In genomic region chr10:88493676-88494483, GRCh38 we compare ENCODE assay signal across 15 cellular contexts.
A peak's percentile ranks its signal among the peaks of the same experiment; 100 is the strongest.
DNase-seq lines count a peak whose midpoint lies in the region; ATAC-seq lines count a peak whose summit lies in the region.
"Had no signal": no experiment of that assay in that cellular context is flagged by ENCODE, and none has a peak within 500 bp of the region (broad histone marks: within the 10 kb centered on the region; RNA-seq: fewer than 3 reads in every experiment).

No MANE protein-coding gene starts in this region.

- DNase-seq in GM23248 (peak; percentile 39), adipocyte (ENCODE audit: low read depth) (peak; percentile 75), iris pigment epithelial cell (ENCODE audit: low read depth) (peak; percentile 82), globus pallidus (ENCODE audit: low spot score) (no peak)
- DNase-seq: activated CD4-positive, alpha-beta T cell treated with anti-CD3 and anti-CD28 coated beads, Interleukin-2, amount 50 U/mL, for 1 hour; anterior cingulate cortex; DMS 273 treated with DMSO at 0.1 percent for 48 hours; effector memory CD4-positive, alpha-beta T cell; PC-3; T-helper 17 cell had no signal

- H2AFZ ChIP-seq in ACC112 (ENCODE audit: low read length, unreplicated experiment) (peak overlapping the region; percentile 59), GM23248 (no peak overlapping the region; the same call in 1 of the 2 replicates)

- H3K79me2 ChIP-seq in ACC112 (ENCODE audit: control insufficient read depth, insufficient read depth, low read length, unreplicated experiment) (no peaks in the 10 kb centered on the region), GM23248 (ENCODE audit: insufficient read depth) (no peaks in the 10 kb centered on the region)

- H4K20me1 ChIP-seq in GM23248 (ENCODE audit: insufficient read depth) = no peaks in the 10 kb centered on the region

- in situ Hi-C loops in GM23248 (cut with MboI) = no loop called here

- H3K27me3 ChIP-seq in ACC112 (ENCODE audit: insufficient read depth, low read length) (no peaks in the 10 kb centered on the region), GM23248 (replicated peaks; ENCODE audit: insufficient read depth) (no peaks in the 10 kb centered on the region), adipocyte (replicated peaks; ENCODE audit: control insufficient read depth, insufficient read depth, low read length) (no peaks in the 10 kb centered on the region)

- H3K36me3 ChIP-seq in ACC112 (ENCODE audit: insufficient read depth, low read length) = no peaks in the 10 kb centered on the region
- H3K36me3 ChIP-seq in GM23248 (ENCODE audit: low read depth) = no peaks in the 10 kb centered on the region
- H3K36me3 ChIP-seq in adipocyte (ENCODE audit: control insufficient read depth, insufficient read depth, low read length, severe bottlenecking) = no peaks in the 10 kb centered on the region

- H3K9ac ChIP-seq in GM23248 (no peak overlapping the region), adipocyte (ENCODE audit: low read length) (no peak overlapping the region)

- H3K9me3 ChIP-seq in GM23248 (ENCODE audit: low read depth) (no peaks in the 10 kb centered on the region), adipocyte (ENCODE audit: control insufficient read depth, low read length) (no peaks in the 10 kb centered on the region)

- H3K27ac ChIP-seq in ACC112 (ENCODE audit: low read depth, low read length) (0 out of 2 replicates have a peak overlapping the region, but pooled peaks have one; percentile 15), GM23248 (no peak overlapping the region)

- peaks cover 13% of the 10 kb centered on the region; the same call in 1 of the 2 replicates for H3F3A ChIP-seq in GM23248 (ENCODE audit: insufficient read depth)

- 58 to 61% methylated on average over 3 of the region's 3 CpGs for WGBS in GM23248 (ENCODE audit: low coverage in 1 of 2, low lambda C conversion rate in 2 of 2, missing lambda C conversion rate in 2 of 2), 2 experiments

- H3K4me3 ChIP-seq in ACC112 (ENCODE audit: low read depth, low read length) = no peak overlapping the region
- H3K4me3 ChIP-seq in GM23248 = no peak overlapping the region
- peak overlapping the region; percentile 8 for H3K4me3 ChIP-seq in adipocyte (ENCODE audit: low read length)
- H3K4me3 ChIP-seq: lung had no signal

- ATAC-seq in GM18861 (IDR thresholded peaks at IDR 0.05; ENCODE audit: unreplicated experiment) (no peak), GM19395 (IDR thresholded peaks at IDR 0.05; ENCODE audit: unreplicated experiment) (no peak), GM21381 (IDR thresholded peaks at IDR 0.05; ENCODE audit: unreplicated experiment) (no peak)
- ATAC-seq: PC-3, T-helper 17 cell had no signal

- no peak overlapping the region for H3K4me2 ChIP-seq in GM23248 (ENCODE audit: unreplicated experiment)

- H3K4me1 ChIP-seq in ACC112 (ENCODE audit: control insufficient read depth, insufficient read depth, low read length, unreplicated experiment) (peaks cover 25% of the 10 kb centered on the region), GM23248 (ENCODE audit: insufficient read depth) (peaks cover 17% of the 10 kb centered on the region), adipocyte (ENCODE audit: control insufficient read depth, insufficient read depth, low read length) (peaks cover 41% of the 10 kb centered on the region)

- H3K9me2 ChIP-seq in GM23248 (ENCODE audit: insufficient read depth) = no peaks in the 10 kb centered on the region
